ENCODE assay signal across 25 cellular contexts in the genomic region with DNA sequence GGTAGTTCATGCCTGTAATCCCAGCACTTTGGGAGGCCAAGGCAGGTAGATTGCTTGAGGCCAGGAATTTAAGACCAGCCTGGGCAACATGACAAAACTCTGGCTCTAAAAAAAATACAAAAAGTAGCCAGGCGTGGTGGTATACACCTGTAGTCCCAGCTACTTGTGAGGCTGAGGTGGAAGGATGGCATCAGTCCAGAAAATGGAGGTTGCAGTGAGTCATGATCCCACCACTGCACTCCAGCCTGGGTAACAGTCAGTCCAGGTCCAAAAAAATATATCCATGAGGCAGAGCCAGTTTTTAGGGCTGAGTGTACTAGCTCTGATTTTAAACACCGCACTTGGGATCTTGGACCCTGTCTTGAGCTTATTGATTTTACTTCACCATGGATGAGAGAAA.
"Had no signal": no experiment of that assay in that cellular context is flagged by ENCODE, and none has a peak within 500 bp of the region (broad histone marks: within the 10 kb centered on the region; RNA-seq: fewer than 3 reads in every experiment).

No MANE protein-coding gene starts in this region.

- H3K4me1 ChIP-seq: colonic mucosa, heart right ventricle, left lung, lower lobe of right lung, spleen, tibial artery had no signal

- H3K27ac ChIP-seq: colonic mucosa, heart right ventricle, left lung, lower lobe of right lung, spleen, suprapubic skin, tibial artery had no signal

- H3K4me3 ChIP-seq: colonic mucosa, heart right ventricle, left lung, lower lobe of right lung, spleen, suprapubic skin, tibial artery had no signal

- H3K27me3 ChIP-seq: colonic mucosa had no signal

- FAIRE-seq: endometrium had no signal

- DNase-seq: activated CD4-positive, alpha-beta memory T cell treated with anti-CD3 and anti-CD28 coated beads, Interleukin-2, amount 10 ng/mL, durations not matched to agents 7 days and 5 days; activated CD4-positive, alpha-beta T cell treated with anti-CD3 and anti-CD28 coated beads for 1 hour; activated CD4-positive, alpha-beta T cell treated with anti-CD3 and anti-CD28 coated beads, Interleukin-2, amount 10 ng/mL, durations not matched to agents 7 days and 5 days; activated CD8-positive, alpha-beta memory T cell treated with anti-CD3 and anti-CD28 coated beads, Interleukin-2, amount 50 U/mL, for 48 hours; activated gamma-delta T cell treated with Interleukin-2 at 50 U/mL for 16 hours; activated naive CD4-positive, alpha-beta T cell treated with anti-CD3 and anti-CD28 coated beads, Interleukin-2, amount 50 U/mL, for 16 hours; activated T-cell treated with anti-CD3 and anti-CD28 coated beads, Interleukin-2, amount 50 U/mL, for 24 hours; colonic mucosa; effector CD8-positive, alpha-beta T cell; foreskin fibroblast; heart right ventricle; kidney glomerular epithelial cell; left lung; lower lobe of right lung; mesendoderm; posterior cingulate gyrus; right cardiac atrium; spleen; stimulated activated naive CD4-positive, alpha-beta T cell; T1000; tibial artery had no signal

- H3K36me3 ChIP-seq: colonic mucosa, heart right ventricle, left lung, lower lobe of right lung, spleen, suprapubic skin, tibial artery had no signal

- H3K9me3 ChIP-seq: colonic mucosa, lower lobe of right lung, suprapubic skin had no signal

- ATAC-seq: activated T-helper 17 cell treated with anti-CD3 and anti-CD28 coated beads, Interleukin-2, amount 50 U/mL, for 72 hours; heart right ventricle; left lung; lower lobe of right lung; natural killer cell treated with Interleukin-12 subunit alpha and Interleukin-12 subunit beta and Interleukin-15 and Interleukin-18, amount 100 ng/mL, for 72 hours; right cardiac atrium had no signal
